Comparison of ENCODE assay signal across 8 cellular contexts in the genomic region with DNA sequence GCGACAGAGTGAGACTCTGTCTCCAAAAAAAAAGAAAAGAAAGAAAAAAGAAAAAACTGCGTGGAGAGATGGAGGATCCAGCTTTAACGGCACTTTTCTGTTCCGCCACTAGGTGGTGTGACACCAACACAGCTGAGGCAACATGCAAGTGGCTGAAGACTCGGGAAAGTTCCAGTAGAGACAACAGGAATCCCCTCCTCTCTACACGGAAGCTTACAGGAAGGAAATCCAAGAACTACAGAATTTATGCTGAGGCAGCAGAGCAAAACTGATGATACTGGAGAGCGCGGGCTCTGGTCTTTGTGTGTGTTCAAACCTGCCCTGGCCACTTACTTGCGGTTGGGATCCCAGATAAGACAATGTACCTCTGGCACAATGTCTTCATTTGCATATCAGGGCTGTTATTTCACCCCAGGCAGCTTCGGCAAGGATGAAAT.
DNase-seq lines count a peak whose midpoint lies in the region; ATAC-seq and TF ChIP-seq lines count a peak whose summit lies in the region.

No MANE protein-coding gene starts in this region.

- ATAC-seq in GM21717 (IDR thresholded peaks at IDR 0.05; ENCODE audit: unreplicated experiment): no peak

- H3K4me3 ChIP-seq in coronary artery: peak overlapping the region; percentile 8

- DNase-seq in AG08396 (ENCODE audit: low spot score): peak; percentile 82
- peak; percentile 70 for DNase-seq in GM19238 (ENCODE audit: insufficient read length, low spot score)
- peak; percentile 71 for DNase-seq in NCI-H2227 (lab: John Stamatoyannopoulos, UW; ENCODE audit: unreplicated experiment)
- peak; percentile 30 for DNase-seq in activated CD4-positive, alpha-beta T cell treated with anti-CD3 and anti-CD28 coated beads for 1 hour
- DNase-seq in coronary artery (ENCODE audit: low spot score): no peak
- peak; percentile 79 for DNase-seq in kidney glomerular epithelial cell (lab: John Stamatoyannopoulos, UW)
- DNase-seq in stimulated activated CD4-positive, alpha-beta T cell treated with anti-CD3 and anti-CD28 coated beads, Interleukin-1b, Interleukin-23, amount 100 ng/mL, for 4 hours (ENCODE audit: low read depth in 2 of 2): peak; percentile 41 to 49

- peak overlapping the region in 1 of 2 donors; percentile 61 for H3K27ac ChIP-seq in coronary artery

- TF ChIP-seq CTCF in coronary artery (IDR thresholded peaks at IDR 0.05): peak; percentile 75
